9 cellular contexts compared by ENCODE assay signal in genomic region chr15:78914027-78914764, GRCh38. TPM values are rescaled to one million over a fixed set of nuclear protein-coding genes. Genes with fewer than 3 reads are reported as not detected.
DNase-seq lines count a peak whose midpoint lies in the region; ATAC-seq and TF ChIP-seq lines count a peak whose summit lies in the region.
"Had no signal": no experiment of that assay in that cellular context is flagged by ENCODE, and none has a peak within 500 bp of the region (broad histone marks: within the 10 kb centered on the region; RNA-seq: fewer than 3 reads in every experiment).

No MANE protein-coding gene starts in this region.

- H3K36me3 Mint-ChIP-seq in activated CD4-positive, alpha-beta T cell treated with anti-CD3 and anti-CD28 coated beads for 36 hours (ENCODE audit: low read depth) = peaks cover 37% of the 10 kb centered on the region

- peaks cover 8% of the 10 kb centered on the region for H3K4me1 Mint-ChIP-seq in activated CD4-positive, alpha-beta T cell treated with anti-CD3 and anti-CD28 coated beads for 36 hours

- H3K4me1 ChIP-seq in left lung (peaks cover 12 to 85% of the 10 kb centered on the region in 2 donors), upper lobe of right lung (peaks cover 35% of the 10 kb centered on the region)

- no peaks in the 10 kb centered on the region for H3K27me3 Mint-ChIP-seq in activated CD4-positive, alpha-beta T cell treated with anti-CD3 and anti-CD28 coated beads for 36 hours

- H3K4me3 ChIP-seq in cardiac fibroblast (replicated peaks in 1 of 2; ENCODE audit: low read depth in 2 of 2, low read length in 2 of 2) = no peak overlapping the region
- H3K4me3 ChIP-seq in left lung = no peak overlapping the region
- no peak overlapping the region for H3K4me3 ChIP-seq in upper lobe of right lung

- POLR2A ChIA-PET in activated CD4-positive, alpha-beta T cell treated with anti-CD3 and anti-CD28 coated beads for 36 hours (lab: Charles Lee) = interaction anchor here (0.6 to 1.1 kb wide), 2 partner anchors 9 to 1781 kb away, joined by 3 to 4 read pairs; partner anchors contain the start of gene ABHD17C

- no peak for DNase-seq in activated CD4-positive, alpha-beta T cell treated with anti-CD3 and anti-CD28 coated beads for 36 hours
- no peak for DNase-seq in activated CD4-positive, alpha-beta T cell treated with anti-CD3 and anti-CD28 coated beads, Interleukin-2, amount 50 U/mL, for 48 hours
- peak in 1 of 2 donors; percentile 38 for DNase-seq in cardiac fibroblast (ENCODE audit: low read depth in 2 of 2)
- no peak for DNase-seq in left lung
- DNase-seq in upper lobe of right lung = no peak
- no peak for DNase-seq in HPDE6-E6E7 (ENCODE audit: extremely low spot score)
- DNase-seq in activated T-cell treated with anti-CD3 and anti-CD28 coated beads for 4 hours = no peak
- no peak for DNase-seq in central memory CD4-positive, alpha-beta T cell
- DNase-seq: T-helper 1 cell had no signal

- TF ChIP-seq CTCF in cardiac fibroblast (IDR thresholded peaks at IDR 0.05; ENCODE audit: low read depth, low read length) (peak; percentile 57), left lung (IDR thresholded peaks at IDR 0.05) (peak in 1 of 2 donors; percentile 37), upper lobe of right lung (IDR thresholded peaks at IDR 0.05) (peak; percentile 46)

- no peak for ATAC-seq in activated CD4-positive, alpha-beta T cell treated with anti-CD3 and anti-CD28 coated beads for 36 hours
- ATAC-seq in left lung (peak; percentile 49), upper lobe of right lung (peak; percentile 48)

- peak overlapping the region; percentile 59 for H3K27ac Mint-ChIP-seq in activated CD4-positive, alpha-beta T cell treated with anti-CD3 and anti-CD28 coated beads for 36 hours

- H3K27me3 ChIP-seq in left lung (no peaks in the 10 kb centered on the region), upper lobe of right lung (no peaks in the 10 kb centered on the region)

- H3K9me3 ChIP-seq in left lung (no peaks in the 10 kb centered on the region), upper lobe of right lung (no peaks in the 10 kb centered on the region)

- peak overlapping the region; percentile 4 to 73 for H3K27ac ChIP-seq in left lung
- H3K27ac ChIP-seq in upper lobe of right lung = no peak overlapping the region

- no peak overlapping the region for H3K4me3 Mint-ChIP-seq in activated CD4-positive, alpha-beta T cell treated with anti-CD3 and anti-CD28 coated beads for 36 hours

- H3K9me3 Mint-ChIP-seq in activated CD4-positive, alpha-beta T cell treated with anti-CD3 and anti-CD28 coated beads for 36 hours (ENCODE audit: low read depth) = no peaks in the 10 kb centered on the region

- CTCF ChIA-PET in activated CD4-positive, alpha-beta T cell treated with anti-CD3 and anti-CD28 coated beads for 36 hours (lab: Charles Lee) = no interaction called here

- H3K36me3 ChIP-seq in left lung (peaks cover 0 to 60% of the 10 kb centered on the region in 2 donors), upper lobe of right lung (peaks cover 73% of the 10 kb centered on the region)

- intact Hi-C loops in activated CD4-positive, alpha-beta T cell treated with anti-CD3 and anti-CD28 coated beads for 36 hours (cut with DNase I, micrococcal nuclease) = loop anchor here in 1 of 2 experiments (5.0 kb wide), 3 partner anchors 52 to 268 kb away; no protein-coding TSS in a partner anchor
- intact Hi-C loops in left lung (cut with DNase I) (no loop called here), upper lobe of right lung (cut with DNase I) (no loop called here)

RNA-seq across cellular contexts. Expression of gene CTSH, which starts 30.6 kb away (rescaled TPM):
- 10 to 100 TPM; 11.2 to 15.1 TPM for total RNA-seq in activated CD4-positive, alpha-beta T cell treated with anti-CD3 and anti-CD28 coated beads for 36 hours
- total RNA-seq in left lung (1,000 to 10,000 TPM; 1,132 to 1,298 TPM), upper lobe of right lung (1,018 TPM)

RNA-seq across cellular contexts. Expression of gene MORF4L1, which starts 41.5 kb away (rescaled TPM):
- total RNA-seq in activated CD4-positive, alpha-beta T cell treated with anti-CD3 and anti-CD28 coated beads for 36 hours = 100 to 1,000 TPM; 260 to 353 TPM
- total RNA-seq in left lung = 100 to 1,000 TPM; 262 to 269 TPM
- 261 TPM for total RNA-seq in upper lobe of right lung

Comparison
In these comparisons a context has a peak if more than half of its experiments do, and no peak if none do; other contexts are left out.
1. RNA of gene CTSH, which starts 30.6 kb away (total RNA-seq): 1,132 to 1,298 TPM in left lung and 1,018 TPM in upper lobe of right lung (single experiment); 11.2 to 15.1 TPM in activated CD4-positive, alpha-beta T cell treated with anti-CD3 and anti-CD28 coated beads for 36 hours; every median in the first group is over 10 times any median in the second.